7 cellular contexts compared by ENCODE assay signal in the genomic region with DNA sequence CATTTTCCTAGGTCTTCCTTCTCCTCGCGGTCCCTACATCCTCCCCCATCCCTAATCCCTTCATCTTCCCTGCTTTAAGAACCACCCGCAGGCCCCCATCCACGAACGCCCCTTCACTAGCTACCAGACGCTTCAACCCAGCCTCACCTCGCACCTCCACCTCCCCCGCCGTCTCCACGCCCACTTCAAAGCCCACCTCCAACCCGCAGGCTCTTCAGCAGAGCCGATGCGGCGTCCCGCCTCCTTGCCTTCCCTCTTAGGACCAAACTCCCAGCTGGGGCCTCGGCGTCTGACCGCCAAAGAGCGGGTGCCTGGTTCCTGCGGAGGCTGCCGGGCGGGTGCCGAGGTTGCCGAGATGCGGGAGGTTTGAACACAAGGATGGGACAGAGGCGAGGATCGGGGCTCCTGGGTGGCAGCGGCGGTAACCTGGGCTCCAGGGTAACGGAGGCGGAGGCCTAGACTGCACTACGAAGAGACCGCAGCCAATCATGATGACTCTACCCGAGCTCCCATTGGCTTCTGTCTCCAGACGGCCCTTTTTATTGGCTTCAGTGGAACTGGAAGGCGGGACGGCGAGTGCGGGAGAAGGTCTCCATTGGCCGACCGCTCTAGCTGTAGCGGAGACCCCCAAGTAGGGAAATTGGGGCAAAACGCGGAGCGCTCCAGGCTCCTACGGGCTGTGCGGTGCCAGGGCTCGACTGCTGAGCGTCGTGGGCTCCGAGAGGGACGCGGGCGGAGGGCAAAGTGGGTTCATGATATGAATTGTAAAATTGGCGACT. TPM values are rescaled to one million over a fixed set of nuclear protein-coding genes. Genes with fewer than 3 reads are reported as not detected.
DNase-seq lines count a peak whose midpoint lies in the region; ATAC-seq, FAIRE-seq and TF ChIP-seq lines count a peak whose summit lies in the region.

A gene (minus strand): TSS at position 462 of the 779 bp plus-strand sequence. CDS start 18,536 bp downstream, outside the sequence.

- no peaks in the 10 kb centered on the region for H3K27me3 Mint-ChIP-seq in MCF 10A (ENCODE audit: insufficient read depth, unreplicated experiment)

- no peak within 1 kb of the TSS for H3K27ac ChIP-seq in iPS DF 6.9 (ENCODE audit: low read length)

- no peaks in the 10 kb centered on the region for H3K9me3 ChIP-seq in iPS DF 6.9 (ENCODE audit: control insufficient read depth, insufficient read depth, low read length)

- CTCF ChIA-PET in MCF 10A (lab: Yijun Ruan, JAX), result interaction anchor here (0.6 to 4.0 kb wide), 6 partner anchors 8 to 461 kb away, joined by 3 to 15 read pairs (median 4); no protein-coding TSS in a partner anchor

- peak; percentile 85 for FAIRE-seq in TTC549 (lab: Jason Lieb, UNC)

- POLR2A ChIA-PET in MCF 10A (lab: Yijun Ruan, JAX), result interaction anchor here (0.6 to 5.9 kb wide), 43 partner anchors 7 to 1894 kb away, joined by 3 to 111 read pairs (median 4); a partner anchor contains a TSS

- no CpG with 5 or more reads among the region's 55 CpGs for WGBS in iPS DF 6.9 (ENCODE audit: insufficient coverage, insufficient read length)

- H3K36me3 ChIP-seq in iPS DF 6.9 (ENCODE audit: control insufficient read depth, insufficient read depth, low read length), result peaks cover 2% of the 10 kb centered on the region; the same call in 1 of the 2 replicates

- no peaks in the 10 kb centered on the region for H3K27me3 ChIP-seq in iPS DF 6.9 (ENCODE audit: control insufficient read depth, insufficient read depth, low read length)

- H3K9me3 Mint-ChIP-seq in MCF 10A (ENCODE audit: unreplicated experiment), result no peaks in the 10 kb centered on the region

- DNase-seq in NCI-H187 treated with DMSO at 0.1 percent for 48 hours (lab: John Stamatoyannopoulos, UW) (peak; percentile 91), MCF 10A (ENCODE audit: unreplicated experiment) (peak; percentile 99), iPS DF 6.9 (ENCODE audit: low read depth, low spot score) (peak; percentile 86), sciatic nerve (ENCODE audit: low spot score) (peak; percentile 94)

- peak; percentile 99 for ATAC-seq in GM18511 (IDR thresholded peaks at IDR 0.05; ENCODE audit: unreplicated experiment)
- ATAC-seq in HG02938 (IDR thresholded peaks at IDR 0.05; ENCODE audit: unreplicated experiment), result peak; percentile 100
- ATAC-seq in sciatic nerve, result peak; percentile 99

- no peak within 1 kb of the TSS for H3K27ac Mint-ChIP-seq in MCF 10A (ENCODE audit: low read depth, unreplicated experiment)

- intact Hi-C loops in MCF 10A (cut with micrococcal nuclease), result loop anchor here (1.0 to 5.0 kb wide), 4 partner anchors 277 to 670 kb away; a partner anchor contains a TSS
- intact Hi-C loops in sciatic nerve (cut with DNase I), result no loop called here

- H3K36me3 Mint-ChIP-seq in MCF 10A (ENCODE audit: insufficient read depth, unreplicated experiment), result peaks cover 7% of the 10 kb centered on the region

- BruUV-seq in MCF 10A (replicated peaks; lab: Mats Ljungman, UMichigan), result no TSS peak

- H3K4me3 ChIP-seq in iPS DF 6.9 (ENCODE audit: low read length), result peak within 1 kb of the TSS; percentile 90

- TF ChIP-seq CTCF in MCF 10A (IDR thresholded peaks at IDR 0.05; ENCODE audit: unreplicated experiment), result no peak

- no peaks in the 10 kb centered on the region for H3K4me1 ChIP-seq in iPS DF 6.9 (ENCODE audit: control insufficient read depth, insufficient read depth, low read length)

- H3K4me1 Mint-ChIP-seq in MCF 10A (ENCODE audit: insufficient read depth, unreplicated experiment), result peaks cover 8% of the 10 kb centered on the region

- no peak within 1 kb of the TSS for H3K4me3 Mint-ChIP-seq in MCF 10A (ENCODE audit: unreplicated experiment)

RNA-seq across cellular contexts. Expression of the gene that starts here (rescaled TPM):
- total RNA-seq in MCF 10A (2022) (4.5 TPM in 2 replicates), sciatic nerve (11.0 TPM)
